In genomic region chr3:155232605-155233004, GRCh38 we compare ENCODE assay signal across 8 cellular contexts.
A peak's percentile ranks its signal among the peaks of the same experiment; 100 is the strongest.
DNase-seq lines count a peak whose midpoint lies in the region; ATAC-seq and TF ChIP-seq lines count a peak whose summit lies in the region.

No MANE protein-coding gene starts in this region.

- H3K4me3 ChIP-seq in fibroblast of villous mesenchyme (ENCODE audit: low read depth, low read length) (no peak overlapping the region), gastrocnemius medialis (peak overlapping the region in 2 of 4 donors; percentile 9 to 16)

- no peak for TF ChIP-seq POLR2A in gastrocnemius medialis (IDR thresholded peaks at IDR 0.05)

- H3K36me3 ChIP-seq in gastrocnemius medialis: no peaks in the 10 kb centered on the region

- DNase-seq in GM03348 (ENCODE audit: low spot score): peak; percentile 73
- peak; percentile 39 for DNase-seq in RKO (ENCODE audit: low spot score)
- DNase-seq in fibroblast of villous mesenchyme (ENCODE audit: low read depth): peak; percentile 90
- peak; percentile 90 to 97 for DNase-seq in gastrocnemius medialis
- no peak for DNase-seq in NCI-H146 treated with DMSO at 0.1 percent for 48 hours (lab: John Stamatoyannopoulos, UW; ENCODE audit: unreplicated experiment)
- no peak for DNase-seq in HuH-7.5 (ENCODE audit: low spot score)
- DNase-seq in NCI-H2227 treated with DMSO at 0.1 percent for 48 hours (lab: John Stamatoyannopoulos, UW): no peak

- intact Hi-C loops in gastrocnemius medialis (cut with DNase I; ENCODE audit: low total_unique reads): loop anchor here (1.0 to 10.0 kb wide), 6 partner anchors 37 to 908 kb away; partner anchors contain the start of genes DHX36 and SLC33A1

- in situ Hi-C loops in gastrocnemius medialis (cut with MboI; ENCODE audit: low sequenced_read_pairs in 4 of 4): loop anchor here in 1 of 4 donors (5.0 kb wide), 1 partner anchor 35 kb away; no protein-coding TSS in a partner anchor

- no peaks in the 10 kb centered on the region for H3K27me3 ChIP-seq in gastrocnemius medialis

- ATAC-seq in gastrocnemius medialis (peak; percentile 91 to 94), GM19328 (IDR thresholded peaks at IDR 0.05; ENCODE audit: unreplicated experiment) (no peak)

- no peak for TF ChIP-seq CTCF in fibroblast of villous mesenchyme (IDR thresholded peaks at IDR 0.05; ENCODE audit: insufficient read depth, low read depth, low read length)
- no peak for TF ChIP-seq CTCF in gastrocnemius medialis (IDR thresholded peaks at IDR 0.05 in 4 of 5, conservative IDR thresholded peaks at IDR 0.05 in 1 of 5)

- peak overlapping the region; percentile 93 to 98 (median 94) for H3K27ac ChIP-seq in gastrocnemius medialis

- H3K4me1 ChIP-seq in gastrocnemius medialis: peaks cover 18 to 22% of the 10 kb centered on the region in 2 donors

- H3K9me3 ChIP-seq in gastrocnemius medialis: no peaks in the 10 kb centered on the region

Comparison
In these comparisons a context has a peak if more than half of its experiments do, and no peak if none do; other contexts are left out.
1. DNase-seq: peak in GM03348 (single experiment), RKO (single experiment), fibroblast of villous mesenchyme (single experiment) and gastrocnemius medialis (2 of 2); none in NCI-H146 treated with DMSO at 0.1 percent for 48 hours (single experiment), HuH-7.5 (single experiment) and NCI-H2227 treated with DMSO at 0.1 percent for 48 hours (single experiment).